Comparison of ENCODE assay signal across 1 cellular context in genomic region chr10:80196950-80197315, GRCh38.
TF ChIP-seq lines count a peak whose summit lies in the region.

No MANE protein-coding gene starts in this region.

TF ChIP-seq in WTC11, 78 proteins besides CTCF, POLR2A, EP300 and RAD21 (continued from another document):
- TF ChIP-seq ZNF416 (CRISPR knock-in tag; IDR thresholded peaks at IDR 0.05) = no peak
